ENCODE assay signal across 8 cellular contexts in the genomic region with DNA sequence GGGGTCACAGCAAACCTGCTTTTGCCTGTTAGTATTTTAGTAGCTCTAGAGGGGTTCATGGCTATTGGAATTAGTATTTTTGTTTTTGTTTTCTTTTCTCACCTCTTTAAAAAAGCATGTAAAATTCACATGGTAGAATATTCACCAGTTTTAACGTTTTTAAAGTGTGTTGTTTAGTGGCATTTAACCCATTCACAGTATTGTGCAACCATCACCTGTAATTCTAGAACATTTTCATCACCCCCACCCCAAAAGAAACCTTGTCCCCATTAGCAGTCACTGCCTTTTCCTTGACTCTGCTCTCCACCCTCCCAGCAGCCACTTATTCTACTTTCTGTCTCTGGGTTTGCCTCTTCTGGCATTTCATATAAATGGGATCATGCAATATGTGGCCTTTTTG. TPM values are rescaled to one million over a fixed set of nuclear protein-coding genes. Genes with fewer than 3 reads are reported as not detected.
DNase-seq lines count a peak whose midpoint lies in the region; ATAC-seq, FAIRE-seq and TF ChIP-seq lines count a peak whose summit lies in the region.

No MANE protein-coding gene starts in this region.

- H3K4me1 Mint-ChIP-seq in CD4-positive, CD25-positive, alpha-beta regulatory T cell: peaks cover 28 to 85% (median 56%) of the 10 kb centered on the region in 4 donors
- H3K4me1 Mint-ChIP-seq in IgD-negative memory B cell: peaks cover 40 to 48% (median 43%) of the 10 kb centered on the region in 3 donors
- peaks cover 52 to 61% of the 10 kb centered on the region in 2 donors for H3K4me1 Mint-ChIP-seq in natural killer cell treated with Interleukin-12 subunit alpha and Interleukin-12 subunit beta and Interleukin-15 and Interleukin-18, amount 100 ng/mL, for 72 hours (ENCODE audit: low read depth in 2 of 2)

- no peak overlapping the region for H3K9ac ChIP-seq in GM12878 (ENCODE audit: control insufficient read depth, insufficient read depth, low read length)

- H3K4me3 ChIP-seq in CD4-positive, CD25-positive, alpha-beta regulatory T cell (ENCODE audit: low read depth, low read length): peak overlapping the region; percentile 32
- H3K4me3 ChIP-seq in GM12878: no peak overlapping the region
- no peak overlapping the region for H3K4me3 ChIP-seq in small intestine (ENCODE audit: low read depth in 1 of 2, low read length in 2 of 2)

- peaks cover 60% of the 10 kb centered on the region for H3K4me1 ChIP-seq in CD4-positive, CD25-positive, alpha-beta regulatory T cell (ENCODE audit: control insufficient read depth, insufficient read depth, low read length, poor library complexity, severe bottlenecking)
- H3K4me1 ChIP-seq in GM12878 (ENCODE audit: control insufficient read depth, insufficient read depth, low read length) (peaks cover 50% of the 10 kb centered on the region), small intestine (ENCODE audit: control insufficient read depth in 2 of 2, insufficient read depth in 1 of 2, low read depth in 1 of 2, low read length in 1 of 2) (peaks cover 0 to 15% of the 10 kb centered on the region in 2 donors)

- intact Hi-C loops in GM12878 (cut with micrococcal nuclease; ENCODE audit: unreplicated experiment): no loop called here

- no peak for TF ChIP-seq POLR2A in GM12878 (IDR thresholded peaks at IDR 0.05; ENCODE audit: low read depth, low read length)

- 0% methylated on average over 1 of the region's 1 CpG for WGBS in GM12878 (ENCODE audit: insufficient coverage, insufficient replicate concordance, low lambda C conversion rate, missing lambda C conversion rate)
- WGBS in small intestine, 3 donors: 13 to 19% (median 17%) methylated on average over 1 of the region's 1 CpG

- SMC1A ChIA-PET in GM12878 (lab: Charles Lee; ENCODE audit: uncharacterized antibody, unreplicated experiment): interaction anchor here (1.0 to 4.8 kb wide), 6 partner anchors 11 to 40 kb away, joined by 3 to 21 read pairs (median 4); a partner anchor contains a TSS

- H4K20me1 ChIP-seq in GM12878 (ENCODE audit: control insufficient read depth, insufficient read depth): peaks cover 5% of the 10 kb centered on the region

- in situ Hi-C loops in GM12878 (cut with MboI): no loop called here

- peaks cover 2% of the 10 kb centered on the region for H3K36me3 ChIP-seq in CD4-positive, CD25-positive, alpha-beta regulatory T cell (ENCODE audit: control insufficient read depth, insufficient read depth, low read length)
- peaks cover 7 to 13% of the 10 kb centered on the region in 2 experiments; a peak in 3 of 4 replicates for H3K36me3 ChIP-seq in GM12878 (ENCODE audit: control insufficient read depth in 2 of 2, insufficient read depth in 2 of 2, low read length in 1 of 2)
- no peaks in the 10 kb centered on the region for H3K36me3 ChIP-seq in small intestine (ENCODE audit: control insufficient read depth in 2 of 2, insufficient read depth in 2 of 2, low read length in 2 of 2)

- peak overlapping the region; percentile 75 for H3K4me2 ChIP-seq in GM12878 (ENCODE audit: control insufficient read depth, insufficient read depth)

- RAD21 ChIA-PET in GM12878 (lab: Charles Lee; ENCODE audit: unreplicated experiment): interaction anchor here (1.6 to 2.7 kb wide), 2 partner anchors 13 to 40 kb away, joined by 5 to 8 read pairs; a partner anchor contains a TSS

- no peaks in the 10 kb centered on the region for H3K27me3 Mint-ChIP-seq in CD4-positive, CD25-positive, alpha-beta regulatory T cell
- peaks cover 3% of the 10 kb centered on the region for H3K27me3 Mint-ChIP-seq in IgD-negative memory B cell
- no peaks in the 10 kb centered on the region for H3K27me3 Mint-ChIP-seq in natural killer cell treated with Interleukin-12 subunit alpha and Interleukin-12 subunit beta and Interleukin-15 and Interleukin-18, amount 100 ng/mL, for 72 hours

- H3K36me3 Mint-ChIP-seq in CD4-positive, CD25-positive, alpha-beta regulatory T cell: peaks cover 11% of the 10 kb centered on the region
- H3K36me3 Mint-ChIP-seq in IgD-negative memory B cell: peaks cover 2% of the 10 kb centered on the region
- H3K36me3 Mint-ChIP-seq in natural killer cell treated with Interleukin-12 subunit alpha and Interleukin-12 subunit beta and Interleukin-15 and Interleukin-18, amount 100 ng/mL, for 72 hours: peaks cover 5% of the 10 kb centered on the region

- ATAC-seq in CD4-positive, CD25-positive, alpha-beta regulatory T cell (ENCODE audit: low read depth in 2 of 2): no peak
- ATAC-seq in GM12878 (no peak), GM18907 (IDR thresholded peaks at IDR 0.05; ENCODE audit: unreplicated experiment) (no peak), GM19463 (IDR thresholded peaks at IDR 0.05; ENCODE audit: unreplicated experiment) (no peak)
- no peak for ATAC-seq in natural killer cell treated with Interleukin-12 subunit alpha and Interleukin-12 subunit beta and Interleukin-15 and Interleukin-18, amount 100 ng/mL, for 72 hours

- POLR2A ChIA-PET in GM12878 (lab: Charles Lee): interaction anchor here (2.7 kb wide), 1 partner anchor 14 kb away, joined by 7 read pairs; no protein-coding TSS in a partner anchor

- FAIRE-seq in GM12878 (lab: Jason Lieb, UNC) (no peak), small intestine (lab: Jason Lieb, UNC) (no peak)

- no peak for TF ChIP-seq CTCF in GM12878 (IDR thresholded peaks at IDR 0.05 in 2 of 3, conservative IDR thresholded peaks at IDR 0.05 in 1 of 3; ENCODE audit: control insufficient read depth in 2 of 3, extremely low read depth in 1 of 3, insufficient read depth in 1 of 3, low read depth in 3 of 3, low read length in 3 of 3)

- H3K27me3 ChIP-seq in CD4-positive, CD25-positive, alpha-beta regulatory T cell (ENCODE audit: control insufficient read depth, insufficient read depth, low read length): no peaks in the 10 kb centered on the region
- no peaks in the 10 kb centered on the region for H3K27me3 ChIP-seq in GM12878 (replicated peaks in 1 of 2; ENCODE audit: control insufficient read depth in 2 of 2, insufficient read depth in 2 of 2, low read length in 1 of 2)
- no peaks in the 10 kb centered on the region for H3K27me3 ChIP-seq in small intestine (ENCODE audit: control insufficient read depth in 2 of 2, insufficient read depth in 2 of 2, low read length in 2 of 2)

- BruUV-seq in GM12878 (replicated peaks; lab: Mats Ljungman, UMichigan): no TSS peak

- H3K4me3 Mint-ChIP-seq in CD4-positive, CD25-positive, alpha-beta regulatory T cell: peak overlapping the region; percentile 24 to 49 (median 33)
- peak overlapping the region in 3 of 4 donors; percentile 16 to 91 (median 73) for H3K4me3 Mint-ChIP-seq in IgD-negative memory B cell
- peak overlapping the region; percentile 82 for H3K4me3 Mint-ChIP-seq in natural killer cell treated with Interleukin-12 subunit alpha and Interleukin-12 subunit beta and Interleukin-15 and Interleukin-18, amount 100 ng/mL, for 72 hours

- CTCF ChIA-PET in GM12878 (lab: Yijun Ruan, JAX): interaction anchor here (1.5 kb wide), 1 partner anchor 78 kb away, joined by 4 read pairs; no protein-coding TSS in a partner anchor

- no peak overlapping the region for H2AFZ ChIP-seq in GM12878 (ENCODE audit: control insufficient read depth, low read depth, low read length)

- H3K9me3 ChIP-seq in CD4-positive, CD25-positive, alpha-beta regulatory T cell (ENCODE audit: control insufficient read depth in 2 of 2, low read length in 2 of 2): no peaks in the 10 kb centered on the region
- H3K9me3 ChIP-seq in GM12878 (replicated peaks; ENCODE audit: control insufficient read depth, insufficient read depth, low read length) (peaks cover 5% of the 10 kb centered on the region; the same call in 2 of the 3 replicates), small intestine (ENCODE audit: control insufficient read depth, low read depth) (no peaks in the 10 kb centered on the region)

- DNase-seq in CD4-positive, CD25-positive, alpha-beta regulatory T cell: no peak
- DNase-seq in GM12878 (ENCODE audit: low read depth, low spot score): no peak
- no peak for DNase-seq in natural killer cell treated with Interleukin-12 subunit alpha and Interleukin-12 subunit beta and Interleukin-15 and Interleukin-18, amount 100 ng/mL, for 72 hours (ENCODE audit: low spot score)
- no peak for DNase-seq in small intestine
- DNase-seq in stimulated activated CD4-positive, alpha-beta T cell treated with anti-CD3 and anti-CD28 coated beads, Interleukin-2, amount 100 ng/mL, for 24 hours: no peak

- no peak for TF ChIP-seq RAD21 in GM12878 (IDR thresholded peaks at IDR 0.05; ENCODE audit: insufficient read depth, low read depth, low read length)

- peak overlapping the region; percentile 67 for H3K27ac ChIP-seq in CD4-positive, CD25-positive, alpha-beta regulatory T cell (ENCODE audit: insufficient read depth, low read length, poor library complexity, severe bottlenecking)
- H3K27ac ChIP-seq in GM12878 (ENCODE audit: control insufficient read depth, insufficient read depth) (peak overlapping the region; percentile 82), small intestine (ENCODE audit: low read depth in 1 of 2, low read length in 1 of 2) (peak overlapping the region in 1 of 2 donors; percentile 56)

- no peak for TF ChIP-seq EP300 in GM12878 (IDR thresholded peaks at IDR 0.05; ENCODE audit: borderline replicate concordance in 1 of 2, control insufficient read depth in 1 of 2, low read depth in 2 of 2, low read length in 2 of 2)

- H3K27ac Mint-ChIP-seq in CD4-positive, CD25-positive, alpha-beta regulatory T cell: peak overlapping the region; percentile 52 to 97 (median 85)
- H3K27ac Mint-ChIP-seq in IgD-negative memory B cell: peak overlapping the region; percentile 85 to 94 (median 90)
- peak overlapping the region; percentile 78 to 86 for H3K27ac Mint-ChIP-seq in natural killer cell treated with Interleukin-12 subunit alpha and Interleukin-12 subunit beta and Interleukin-15 and Interleukin-18, amount 100 ng/mL, for 72 hours

- peaks cover 79% of the 10 kb centered on the region for H3K79me2 ChIP-seq in GM12878 (ENCODE audit: control insufficient read depth, insufficient read depth, low read length)

- H3K9me3 Mint-ChIP-seq in CD4-positive, CD25-positive, alpha-beta regulatory T cell: peaks cover 0 to 1% (median 0%) of the 10 kb centered on the region in 7 donors
- no peaks in the 10 kb centered on the region for H3K9me3 Mint-ChIP-seq in IgD-negative memory B cell
- H3K9me3 Mint-ChIP-seq in natural killer cell treated with Interleukin-12 subunit alpha and Interleukin-12 subunit beta and Interleukin-15 and Interleukin-18, amount 100 ng/mL, for 72 hours: peaks cover 2% of the 10 kb centered on the region

RNA-seq across cellular contexts. Expression of a gene that starts 39.8 kb away (rescaled TPM):
- total RNA-seq in CD4-positive, CD25-positive, alpha-beta regulatory T cell: 134 TPM
- polyA plus RNA-seq in CD4-positive, CD25-positive, alpha-beta regulatory T cell: 10 to 100 TPM in 1 of 4 donors, 1 to 10 TPM in 3; 8.1 to 13.9 (median 9.7) TPM
- polyA plus RNA-seq in IgD-negative memory B cell (16.6 TPM), GM12878 (2011; rRNA removed) (16.9 and 20.1 TPM in 2 replicates), GM12878 (2014; fragmentation: Illumina TruSeq; extraction: Trizol) (8.6 and 28.0 TPM in 2 replicates), GM12878 (2014; fragmentation: Nextera tagmentation; extraction: Ambion mirVana) (1 to 10 TPM; 2.6 to 2.7 TPM), GM12878 (2014; rRNA removed) (60.3 and 70.8 TPM in 2 replicates), GM12878 (2016; fragmentation: Nextera tagmentation; extraction: Ambion mirVana) (10 to 100 TPM; 31.4 to 32.7 TPM), small intestine (10 to 100 TPM; 25.9 to 36.5 (median 29.5) TPM)
- 28.7 and 30.1 TPM in 2 replicates for total RNA-seq in GM12878 (2013; cell fraction: nucleolus; rRNA removed)
- total RNA-seq in GM12878 (2014; rRNA removed) (47.1 and 61.8 TPM in 2 replicates), GM12878 (2014; rRNA removed; fragmentation: Illumina TruSeq; extraction: Trizol) (27.4 and 38.4 TPM in 2 replicates), GM12878 (2021) (161 and 173 TPM in 2 replicates)
- polyA plus RNA-seq in GM12878 (2011; ENCODE audit: low read depth): 15.5 TPM
- 18.7 and 20.9 TPM in 2 replicates for polyA plus RNA-seq in GM12878 (2011; cell fraction: cytosol; rRNA removed)
- 21.5 and 39.0 TPM in 2 replicates for polyA plus RNA-seq in GM12878 (2011; cell fraction: nucleus; rRNA removed)
- 32.1 and 35.4 TPM in 2 replicates for polyA plus RNA-seq in GM12878 (2012)
- 16.8 and 17.2 TPM in 2 replicates for polyA minus RNA-seq in GM12878 (2011; rRNA and poly(A)+ RNA removed)
- polyA minus RNA-seq in GM12878 (2011; cell fraction: cytosol; rRNA and poly(A)+ RNA removed): 29.5 and 34.5 TPM in 2 replicates
- polyA minus RNA-seq in GM12878 (2011; cell fraction: nucleus; rRNA and poly(A)+ RNA removed): 5.1 and 11.0 TPM in 2 replicates
- total RNA-seq in natural killer cell treated with Interleukin-12 subunit alpha and Interleukin-12 subunit beta and Interleukin-15 and Interleukin-18, amount 100 ng/mL, for 72 hours: 100 to 1,000 TPM; 171 to 224 TPM
